ENCODE assay signal across 8 cellular contexts in the genomic region with DNA sequence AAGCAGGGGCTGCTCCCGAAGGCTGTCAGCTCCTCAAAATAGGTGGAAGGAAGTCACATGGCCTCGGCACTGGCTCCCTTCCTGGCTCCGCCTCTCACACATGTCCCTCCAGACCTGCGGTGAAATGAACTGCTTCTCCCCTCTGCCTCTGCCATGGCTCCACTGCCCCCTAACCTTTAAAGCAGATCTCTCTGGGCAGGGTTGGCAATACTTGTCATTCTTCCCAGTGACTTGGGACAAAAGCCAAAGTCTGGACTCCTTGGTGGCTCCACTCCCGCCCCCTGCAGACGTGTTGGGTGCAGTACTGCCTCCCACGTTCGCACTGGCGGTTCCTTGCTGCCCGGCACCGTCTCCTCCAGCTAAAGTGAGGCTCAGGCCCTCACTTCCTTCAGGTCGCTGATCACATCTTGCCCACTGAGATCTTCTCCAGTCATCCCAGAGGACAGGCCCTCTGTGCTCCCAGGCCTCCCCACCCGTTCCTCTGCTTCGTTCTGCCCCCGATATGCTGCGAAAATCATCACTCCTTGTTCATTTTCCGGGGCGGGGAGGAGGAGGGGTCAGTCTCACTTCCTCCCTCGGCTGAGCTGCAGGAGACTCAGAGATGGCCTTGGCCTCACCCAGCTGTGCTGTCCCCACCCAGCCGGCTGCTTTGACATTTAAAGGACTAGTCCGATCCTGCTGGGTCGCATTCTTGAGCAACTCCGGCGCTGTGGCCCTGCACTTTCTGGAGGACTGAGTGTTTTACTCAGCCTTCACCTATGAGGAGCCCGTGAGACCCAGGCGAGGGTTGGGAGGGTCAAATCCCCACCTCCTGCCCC.
A peak's percentile ranks its signal among the peaks of the same experiment; 100 is the strongest.
DNase-seq lines count a peak whose midpoint lies in the region; ATAC-seq and TF ChIP-seq lines count a peak whose summit lies in the region.

No MANE protein-coding gene starts in this region.

- POLR2A ChIA-PET in WTC11 (lab: Charles Lee): interaction anchor here (0.6 kb wide), 1 partner anchor 135 kb away, joined by 3 read pairs; no protein-coding TSS in a partner anchor

- H3K36me3 Mint-ChIP-seq in WTC11: no peaks in the 10 kb centered on the region

- H3K4me1 Mint-ChIP-seq in WTC11: peaks cover 39% of the 10 kb centered on the region

- H3K36me3 ChIP-seq in MG63: no peaks in the 10 kb centered on the region
- peaks cover 0 to 6% of the 10 kb centered on the region in 2 donors for H3K36me3 ChIP-seq in left lung

- TF ChIP-seq CTCF in HFF-Myc (IDR thresholded peaks at IDR 0.05; ENCODE audit: low read depth, low read length, missing control alignments) (peak; percentile 44), WTC11 (IDR thresholded peaks at IDR 0.05) (0 out of 2 replicates have a peak, but pooled peaks have one; percentile 13), left lung (IDR thresholded peaks at IDR 0.05) (peak; percentile 37 to 47)

- H3K9me3 Mint-ChIP-seq in WTC11: peaks cover 4% of the 10 kb centered on the region; the same call in 1 of the 2 replicates

- peak overlapping the region; percentile 74; the same call in 1 of the 2 replicates for H3K27ac Mint-ChIP-seq in WTC11

- H3K4me3 ChIP-seq in HFF-Myc (replicated peaks; ENCODE audit: low read depth, low read length) (peak overlapping the region; percentile 22; the same call in 1 of the 2 replicates), MG63 (0 out of 2 replicates have a peak overlapping the region, but pooled peaks have one; percentile 7), left lung (peak overlapping the region; percentile 3 to 38)

- H3K9me3 ChIP-seq in MG63 (no peaks in the 10 kb centered on the region), left lung (no peaks in the 10 kb centered on the region)

- peak overlapping the region; percentile 74 for H3K4me3 Mint-ChIP-seq in WTC11

- CTCF ChIA-PET in WTC11 (lab: Charles Lee): interaction anchor here (0.6 to 2.5 kb wide), 7 partner anchors 11 to 497 kb away, joined by 3 to 13 read pairs (median 3); a partner anchor contains a TSS

- peaks cover 3 to 17% of the 10 kb centered on the region in 2 donors for H3K4me1 ChIP-seq in left lung

- H3K27me3 ChIP-seq in MG63 (no peaks in the 10 kb centered on the region), left lung (no peaks in the 10 kb centered on the region)

- DNase-seq in NCI-H2107 treated with DMSO at 0.1 percent for 48 hours (lab: John Stamatoyannopoulos, UW; ENCODE audit: unreplicated experiment): peak; percentile 57
- no peak for DNase-seq in NCI-H2107 (lab: John Stamatoyannopoulos, UW)
- DNase-seq in HFF-Myc (ENCODE audit: extremely low read depth, low read depth): no peak
- DNase-seq in MG63: peak; percentile 39
- peak; percentile 48 for DNase-seq in WTC11 (ENCODE audit: low spot score)
- DNase-seq in left lung: peak; percentile 81 to 85
- peak; percentile 27 to 32 for DNase-seq in stimulated activated CD4-positive, alpha-beta T cell treated with anti-CD3 and anti-CD28 coated beads, Interleukin-4, amount 100 ng/mL, for 4 hours

- H3K27me3 Mint-ChIP-seq in WTC11 (ENCODE audit: low read depth): no peaks in the 10 kb centered on the region

- peak overlapping the region; percentile 69 for H3K27ac ChIP-seq in cingulate gyrus (ENCODE audit: low read depth, low read length)
- H3K27ac ChIP-seq in left lung: peak overlapping the region; percentile 84 to 86

- ATAC-seq in WTC11 (peak; percentile 56), left lung (peak; percentile 73)

- intact Hi-C loops in left lung (cut with DNase I): no loop called here

TF ChIP-seq in WTC11, 78 proteins besides CTCF, POLR2A, EP300 and RAD21:
- TF ChIP-seq, protein P1, sequence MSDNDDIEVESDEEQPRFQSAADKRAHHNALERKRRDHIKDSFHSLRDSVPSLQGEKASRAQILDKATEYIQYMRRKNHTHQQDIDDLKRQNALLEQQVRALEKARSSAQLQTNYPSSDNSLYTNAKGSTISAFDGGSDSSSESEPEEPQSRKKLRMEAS (CRISPR knock-in tag; IDR thresholded peaks at IDR 0.05): peak; percentile 39; the same call in 1 of the 2 replicates
- 0 out of 2 replicates have a peak, but pooled peaks have one; percentile 27 for TF ChIP-seq SP1 (CRISPR knock-in tag; conservative IDR thresholded peaks at IDR 0.05)
- no peak for TF ChIP-seq ZNF232 (CRISPR knock-in tag; IDR thresholded peaks at IDR 0.05)
- no peak for TF ChIP-seq IRF2 (CRISPR knock-in tag; IDR thresholded peaks at IDR 0.05; ENCODE audit: borderline replicate concordance, low read depth)
- TF ChIP-seq, protein P2, sequence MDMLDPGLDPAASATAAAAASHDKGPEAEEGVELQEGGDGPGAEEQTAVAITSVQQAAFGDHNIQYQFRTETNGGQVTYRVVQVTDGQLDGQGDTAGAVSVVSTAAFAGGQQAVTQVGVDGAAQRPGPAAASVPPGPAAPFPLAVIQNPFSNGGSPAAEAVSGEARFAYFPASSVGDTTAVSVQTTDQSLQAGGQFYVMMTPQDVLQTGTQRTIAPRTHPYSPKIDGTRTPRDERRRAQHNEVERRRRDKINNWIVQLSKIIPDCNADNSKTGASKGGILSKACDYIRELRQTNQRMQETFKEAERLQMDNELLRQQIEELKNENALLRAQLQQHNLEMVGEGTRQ (CRISPR knock-in tag; IDR thresholded peaks at IDR 0.05): peak; percentile 71
- TF ChIP-seq TEAD1 (CRISPR knock-in tag; IDR thresholded peaks at IDR 0.05): no peak
- TF ChIP-seq ZNF138 (CRISPR knock-in tag; conservative IDR thresholded peaks at IDR 0.05): no peak
- TF ChIP-seq, protein P3, sequence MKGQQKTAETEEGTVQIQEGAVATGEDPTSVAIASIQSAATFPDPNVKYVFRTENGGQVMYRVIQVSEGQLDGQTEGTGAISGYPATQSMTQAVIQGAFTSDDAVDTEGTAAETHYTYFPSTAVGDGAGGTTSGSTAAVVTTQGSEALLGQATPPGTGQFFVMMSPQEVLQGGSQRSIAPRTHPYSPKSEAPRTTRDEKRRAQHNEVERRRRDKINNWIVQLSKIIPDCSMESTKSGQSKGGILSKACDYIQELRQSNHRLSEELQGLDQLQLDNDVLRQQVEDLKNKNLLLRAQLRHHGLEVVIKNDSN (CRISPR knock-in tag; IDR thresholded peaks at IDR 0.05): peak; percentile 65
- TF ChIP-seq ZNF671 (CRISPR knock-in tag; IDR thresholded peaks at IDR 0.05): no peak
- TF ChIP-seq SMAD4 (CRISPR knock-in tag; IDR thresholded peaks at IDR 0.05): no peak
- TF ChIP-seq, protein P4, sequence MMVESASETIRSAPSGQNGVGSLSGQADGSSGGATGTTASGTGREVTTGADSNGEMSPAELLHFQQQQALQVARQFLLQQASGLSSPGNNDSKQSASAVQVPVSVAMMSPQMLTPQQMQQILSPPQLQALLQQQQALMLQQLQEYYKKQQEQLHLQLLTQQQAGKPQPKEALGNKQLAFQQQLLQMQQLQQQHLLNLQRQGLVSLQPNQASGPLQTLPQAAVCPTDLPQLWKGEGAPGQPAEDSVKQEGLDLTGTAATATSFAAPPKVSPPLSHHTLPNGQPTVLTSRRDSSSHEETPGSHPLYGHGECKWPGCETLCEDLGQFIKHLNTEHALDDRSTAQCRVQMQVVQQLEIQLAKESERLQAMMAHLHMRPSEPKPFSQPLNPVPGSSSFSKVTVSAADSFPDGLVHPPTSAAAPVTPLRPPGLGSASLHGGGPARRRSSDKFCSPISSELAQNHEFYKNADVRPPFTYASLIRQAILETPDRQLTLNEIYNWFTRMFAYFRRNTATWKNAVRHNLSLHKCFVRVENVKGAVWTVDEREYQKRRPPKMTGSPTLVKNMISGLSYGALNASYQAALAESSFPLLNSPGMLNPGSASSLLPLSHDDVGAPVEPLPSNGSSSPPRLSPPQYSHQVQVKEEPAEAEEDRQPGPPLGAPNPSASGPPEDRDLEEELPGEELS (CRISPR knock-in tag; IDR thresholded peaks at IDR 0.05): no peak
TF ChIP-seq in WTC11: peak in this region for 4.

Comparison
In these comparisons a context has a peak if more than half of its experiments do, and no peak if none do; other contexts are left out.
1. DNase-seq: peak in NCI-H2107 treated with DMSO at 0.1 percent for 48 hours (single experiment), MG63 (single experiment), WTC11 (single experiment), left lung (2 of 2) and stimulated activated CD4-positive, alpha-beta T cell treated with anti-CD3 and anti-CD28 coated beads, Interleukin-4, amount 100 ng/mL, for 4 hours (2 of 2); none in NCI-H2107 (single experiment) and HFF-Myc (single experiment).
2. Peak in every context shown above with its lines, with median percentiles within 50 percentile points of each other: H3K4me3 ChIP-seq and CTCF ChIP-seq.